ENCODE assay signal across 16 cellular contexts in the genomic region with DNA sequence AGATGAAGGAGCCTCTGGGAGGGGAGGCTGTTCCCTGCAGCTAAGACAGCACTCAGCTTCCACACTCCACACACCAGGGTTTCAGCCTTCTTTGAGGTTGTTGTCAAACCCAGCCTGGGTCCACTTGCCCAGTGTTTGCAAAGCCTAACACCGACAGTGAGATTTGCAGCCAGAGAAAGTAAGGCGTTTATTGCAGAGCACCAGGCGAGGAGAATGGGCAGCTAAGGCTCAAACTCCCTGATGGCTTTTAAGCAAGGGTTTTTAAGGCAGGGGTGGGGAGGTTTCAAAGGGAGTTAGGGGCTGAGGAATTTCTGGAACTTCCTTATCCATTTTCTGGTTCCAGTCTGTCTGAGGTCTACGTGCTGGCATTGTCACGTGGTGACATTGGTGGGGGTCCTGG. TPM values are rescaled to one million over a fixed set of nuclear protein-coding genes. Genes with fewer than 3 reads are reported as not detected.
DNase-seq lines count a peak whose midpoint lies in the region; ATAC-seq and TF ChIP-seq lines count a peak whose summit lies in the region.
"Had no signal": no experiment of that assay in that cellular context is flagged by ENCODE, and none has a peak within 500 bp of the region (broad histone marks: within the 10 kb centered on the region; RNA-seq: fewer than 3 reads in every experiment).

No MANE protein-coding gene starts in this region.

- ATAC-seq in stimulated activated naive CD8-positive, alpha-beta T cell treated with anti-CD3 and anti-CD28 coated beads, Interleukin-15, Interleukin-2, amounts not matched to agents 100 U/mL and 50 U/mL, for 24 hours: no peak
- ATAC-seq in WTC11 (no peak), HG03139 (IDR thresholded peaks at IDR 0.05; ENCODE audit: unreplicated experiment) (no peak), HG03457 (IDR thresholded peaks at IDR 0.05; ENCODE audit: unreplicated experiment) (no peak), GM18867 (IDR thresholded peaks at IDR 0.05; ENCODE audit: unreplicated experiment) (no peak)
- ATAC-seq in activated CD8-positive, alpha-beta T cell treated with anti-CD3 and anti-CD28 coated beads for 36 hours: no peak
- ATAC-seq: left ventricle myocardium superior, pancreas had no signal

- CTCF ChIA-PET in WTC11 (lab: Charles Lee): interaction anchor here (1.2 kb wide), 1 partner anchor 9 kb away, joined by 3 read pairs; no protein-coding TSS in a partner anchor
- CTCF ChIA-PET in activated CD8-positive, alpha-beta T cell treated with anti-CD3 and anti-CD28 coated beads for 36 hours (lab: Charles Lee): no interaction called here

- TF ChIP-seq CTCF in WTC11 (IDR thresholded peaks at IDR 0.05): no peak
- no peak for TF ChIP-seq CTCF in activated CD8-positive, alpha-beta T cell treated with anti-CD3 and anti-CD28 coated beads for 36 hours (IDR thresholded peaks at IDR 0.05)

- no peaks in the 10 kb centered on the region for H3K9me3 Mint-ChIP-seq in stimulated activated naive CD8-positive, alpha-beta T cell treated with anti-CD3 and anti-CD28 coated beads, Interleukin-15, Interleukin-2, amounts not matched to agents 100 ng/mL and 50 ng/mL, for 24 hours
- H3K9me3 Mint-ChIP-seq in WTC11: no peaks in the 10 kb centered on the region
- no peaks in the 10 kb centered on the region for H3K9me3 Mint-ChIP-seq in activated CD8-positive, alpha-beta T cell treated with anti-CD3 and anti-CD28 coated beads for 36 hours

- peak overlapping the region; percentile 2 for H3K27ac Mint-ChIP-seq in stimulated activated naive CD8-positive, alpha-beta T cell treated with anti-CD3 and anti-CD28 coated beads, Interleukin-15, Interleukin-2, amounts not matched to agents 100 ng/mL and 50 ng/mL, for 24 hours
- H3K27ac Mint-ChIP-seq in WTC11: peak overlapping the region; percentile 92
- no peak overlapping the region for H3K27ac Mint-ChIP-seq in activated CD8-positive, alpha-beta T cell treated with anti-CD3 and anti-CD28 coated beads for 36 hours

- H3K4me3 Mint-ChIP-seq in stimulated activated naive CD8-positive, alpha-beta T cell treated with anti-CD3 and anti-CD28 coated beads, Interleukin-15, Interleukin-2, amounts not matched to agents 100 ng/mL and 50 ng/mL, for 24 hours: no peak overlapping the region
- no peak overlapping the region for H3K4me3 Mint-ChIP-seq in WTC11
- H3K4me3 Mint-ChIP-seq in activated CD8-positive, alpha-beta T cell treated with anti-CD3 and anti-CD28 coated beads for 36 hours: no peak overlapping the region

- POLR2A ChIA-PET in WTC11 (lab: Charles Lee): no interaction called here
- POLR2A ChIA-PET in activated CD8-positive, alpha-beta T cell treated with anti-CD3 and anti-CD28 coated beads for 36 hours (lab: Charles Lee): interaction anchor here (1.1 kb wide), 1 partner anchor 28 kb away, joined by 3 read pairs; no protein-coding TSS in a partner anchor

- no peak for DNase-seq in stimulated activated naive CD8-positive, alpha-beta T cell treated with anti-CD3 and anti-CD28 coated beads, Interleukin-15, Interleukin-2, amounts not matched to agents 100 U/mL and 50 U/mL, for 24 hours
- peak; percentile 8 for DNase-seq in WTC11 (ENCODE audit: low spot score)
- DNase-seq in mesenteric fat pad (ENCODE audit: low spot score): peak; percentile 35
- no peak for DNase-seq in activated CD8-positive, alpha-beta T cell treated with anti-CD3 and anti-CD28 coated beads for 36 hours
- DNase-seq: anterior cingulate cortex, IMR-90, left ventricle myocardium superior, NCI-H1417, NCI-H345, pancreas, WERI-Rb-1 had no signal

- H3K36me3 Mint-ChIP-seq in stimulated activated naive CD8-positive, alpha-beta T cell treated with anti-CD3 and anti-CD28 coated beads, Interleukin-15, Interleukin-2, amounts not matched to agents 100 ng/mL and 50 ng/mL, for 24 hours (ENCODE audit: low read depth): peaks cover 30% of the 10 kb centered on the region
- H3K36me3 Mint-ChIP-seq in WTC11: peaks cover 32% of the 10 kb centered on the region
- peaks cover 31% of the 10 kb centered on the region for H3K36me3 Mint-ChIP-seq in activated CD8-positive, alpha-beta T cell treated with anti-CD3 and anti-CD28 coated beads for 36 hours (ENCODE audit: low read depth)

- H3K4me1 Mint-ChIP-seq in stimulated activated naive CD8-positive, alpha-beta T cell treated with anti-CD3 and anti-CD28 coated beads, Interleukin-15, Interleukin-2, amounts not matched to agents 100 ng/mL and 50 ng/mL, for 24 hours (ENCODE audit: low read depth): peaks cover 59% of the 10 kb centered on the region
- H3K4me1 Mint-ChIP-seq in WTC11: peaks cover 68% of the 10 kb centered on the region
- peaks cover 67% of the 10 kb centered on the region for H3K4me1 Mint-ChIP-seq in activated CD8-positive, alpha-beta T cell treated with anti-CD3 and anti-CD28 coated beads for 36 hours (ENCODE audit: low read depth)

- intact Hi-C loops in activated CD8-positive, alpha-beta T cell treated with anti-CD3 and anti-CD28 coated beads for 36 hours (cut with micrococcal nuclease): no loop called here

- H3K27me3 Mint-ChIP-seq in stimulated activated naive CD8-positive, alpha-beta T cell treated with anti-CD3 and anti-CD28 coated beads, Interleukin-15, Interleukin-2, amounts not matched to agents 100 ng/mL and 50 ng/mL, for 24 hours: no peaks in the 10 kb centered on the region
- no peaks in the 10 kb centered on the region for H3K27me3 Mint-ChIP-seq in WTC11 (ENCODE audit: low read depth)
- no peaks in the 10 kb centered on the region for H3K27me3 Mint-ChIP-seq in activated CD8-positive, alpha-beta T cell treated with anti-CD3 and anti-CD28 coated beads for 36 hours

TF ChIP-seq in WTC11, 78 proteins besides CTCF, POLR2A, EP300 and RAD21:
- TF ChIP-seq, protein P1, sequence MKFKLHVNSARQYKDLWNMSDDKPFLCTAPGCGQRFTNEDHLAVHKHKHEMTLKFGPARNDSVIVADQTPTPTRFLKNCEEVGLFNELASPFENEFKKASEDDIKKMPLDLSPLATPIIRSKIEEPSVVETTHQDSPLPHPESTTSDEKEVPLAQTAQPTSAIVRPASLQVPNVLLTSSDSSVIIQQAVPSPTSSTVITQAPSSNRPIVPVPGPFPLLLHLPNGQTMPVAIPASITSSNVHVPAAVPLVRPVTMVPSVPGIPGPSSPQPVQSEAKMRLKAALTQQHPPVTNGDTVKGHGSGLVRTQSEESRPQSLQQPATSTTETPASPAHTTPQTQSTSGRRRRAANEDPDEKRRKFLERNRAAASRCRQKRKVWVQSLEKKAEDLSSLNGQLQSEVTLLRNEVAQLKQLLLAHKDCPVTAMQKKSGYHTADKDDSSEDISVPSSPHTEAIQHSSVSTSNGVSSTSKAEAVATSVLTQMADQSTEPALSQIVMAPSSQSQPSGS (CRISPR knock-in tag; IDR thresholded peaks at IDR 0.05; ENCODE audit: borderline replicate concordance, low read depth): no peak
- TF ChIP-seq MXD4 (CRISPR knock-in tag; IDR thresholded peaks at IDR 0.05; ENCODE audit: borderline replicate concordance): no peak
- TF ChIP-seq, protein P2, sequence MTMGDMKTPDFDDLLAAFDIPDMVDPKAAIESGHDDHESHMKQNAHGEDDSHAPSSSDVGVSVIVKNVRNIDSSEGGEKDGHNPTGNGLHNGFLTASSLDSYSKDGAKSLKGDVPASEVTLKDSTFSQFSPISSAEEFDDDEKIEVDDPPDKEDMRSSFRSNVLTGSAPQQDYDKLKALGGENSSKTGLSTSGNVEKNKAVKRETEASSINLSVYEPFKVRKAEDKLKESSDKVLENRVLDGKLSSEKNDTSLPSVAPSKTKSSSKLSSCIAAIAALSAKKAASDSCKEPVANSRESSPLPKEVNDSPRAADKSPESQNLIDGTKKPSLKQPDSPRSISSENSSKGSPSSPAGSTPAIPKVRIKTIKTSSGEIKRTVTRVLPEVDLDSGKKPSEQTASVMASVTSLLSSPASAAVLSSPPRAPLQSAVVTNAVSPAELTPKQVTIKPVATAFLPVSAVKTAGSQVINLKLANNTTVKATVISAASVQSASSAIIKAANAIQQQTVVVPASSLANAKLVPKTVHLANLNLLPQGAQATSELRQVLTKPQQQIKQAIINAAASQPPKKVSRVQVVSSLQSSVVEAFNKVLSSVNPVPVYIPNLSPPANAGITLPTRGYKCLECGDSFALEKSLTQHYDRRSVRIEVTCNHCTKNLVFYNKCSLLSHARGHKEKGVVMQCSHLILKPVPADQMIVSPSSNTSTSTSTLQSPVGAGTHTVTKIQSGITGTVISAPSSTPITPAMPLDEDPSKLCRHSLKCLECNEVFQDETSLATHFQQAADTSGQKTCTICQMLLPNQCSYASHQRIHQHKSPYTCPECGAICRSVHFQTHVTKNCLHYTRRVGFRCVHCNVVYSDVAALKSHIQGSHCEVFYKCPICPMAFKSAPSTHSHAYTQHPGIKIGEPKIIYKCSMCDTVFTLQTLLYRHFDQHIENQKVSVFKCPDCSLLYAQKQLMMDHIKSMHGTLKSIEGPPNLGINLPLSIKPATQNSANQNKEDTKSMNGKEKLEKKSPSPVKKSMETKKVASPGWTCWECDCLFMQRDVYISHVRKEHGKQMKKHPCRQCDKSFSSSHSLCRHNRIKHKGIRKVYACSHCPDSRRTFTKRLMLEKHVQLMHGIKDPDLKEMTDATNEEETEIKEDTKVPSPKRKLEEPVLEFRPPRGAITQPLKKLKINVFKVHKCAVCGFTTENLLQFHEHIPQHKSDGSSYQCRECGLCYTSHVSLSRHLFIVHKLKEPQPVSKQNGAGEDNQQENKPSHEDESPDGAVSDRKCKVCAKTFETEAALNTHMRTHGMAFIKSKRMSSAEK (CRISPR knock-in tag; IDR thresholded peaks at IDR 0.05; ENCODE audit: borderline replicate concordance): 0 out of 2 replicates have a peak, but pooled peaks have one; percentile 23
- no peak for TF ChIP-seq NR2C2 (CRISPR knock-in tag; IDR thresholded peaks at IDR 0.05)
- no peak for TF ChIP-seq NFYB (CRISPR knock-in tag; conservative IDR thresholded peaks at IDR 0.05; ENCODE audit: low read depth)
- no peak for TF ChIP-seq GTF2I (CRISPR knock-in tag; conservative IDR thresholded peaks at IDR 0.05)

RNA-seq across cellular contexts. Expression of a gene that starts 4.7 kb away (rescaled TPM):
- total RNA-seq in WTC11 (2021) (24.1 to 26.6 TPM (median 25.4 TPM) in 3 replicates), mesenteric fat pad (1.6 TPM)
- 1 to 10 TPM; 4.7 to 4.9 TPM for total RNA-seq in activated CD8-positive, alpha-beta T cell treated with anti-CD3 and anti-CD28 coated beads for 36 hours

RNA-seq across cellular contexts. Expression of a gene that starts 5.8 kb away (rescaled TPM):
- total RNA-seq in WTC11 (2021) (105 to 130 TPM (median 112 TPM) in 3 replicates), mesenteric fat pad (82.1 TPM)
- 10 to 100 TPM; 56.0 to 59.2 TPM for total RNA-seq in activated CD8-positive, alpha-beta T cell treated with anti-CD3 and anti-CD28 coated beads for 36 hours

RNA-seq across cellular contexts. Expression of a gene that starts 33.0 kb away (rescaled TPM):
- total RNA-seq in WTC11 (2021) (193 to 230 TPM (median 197 TPM) in 3 replicates), mesenteric fat pad (210 TPM)
- not detected for total RNA-seq in activated CD8-positive, alpha-beta T cell treated with anti-CD3 and anti-CD28 coated beads for 36 hours
- total RNA-seq: IMR-90, OCI-LY7 had no signal

RNA-seq across cellular contexts. Expression of a gene that starts 51.1 kb away (rescaled TPM):
- 0.96 to 1.5 TPM (median 1.4 TPM) in 3 replicates for total RNA-seq in WTC11 (2021)
- 2.6 TPM for total RNA-seq in mesenteric fat pad
- 1 to 10 TPM; 2.6 to 2.9 TPM for total RNA-seq in activated CD8-positive, alpha-beta T cell treated with anti-CD3 and anti-CD28 coated beads for 36 hours
- total RNA-seq: IMR-90, OCI-LY7 had no signal

RNA-seq across cellular contexts. Expression of a gene that starts 51.3 kb away (rescaled TPM):
- 27.7 to 33.3 TPM (median 32.7 TPM) in 3 replicates for total RNA-seq in WTC11 (2021)
- 3.9 TPM for total RNA-seq in mesenteric fat pad
- 10 to 100 TPM; 21.8 to 21.9 TPM for total RNA-seq in activated CD8-positive, alpha-beta T cell treated with anti-CD3 and anti-CD28 coated beads for 36 hours
- total RNA-seq: IMR-90, OCI-LY7 had no signal

Comparison
In these comparisons a context has a peak if more than half of its experiments do, and no peak if none do; other contexts are left out.
1. DNase-seq: peak in WTC11 (single experiment) and mesenteric fat pad (single experiment); none in stimulated activated naive CD8-positive, alpha-beta T cell treated with anti-CD3 and anti-CD28 coated beads, Interleukin-15, Interleukin-2, amounts not matched to agents 100 U/mL and 50 U/mL, for 24 hours (single experiment) and activated CD8-positive, alpha-beta T cell treated with anti-CD3 and anti-CD28 coated beads for 36 hours (single experiment).
2. RNA of a gene that starts 33.0 kb away (total RNA-seq): 193 to 230 TPM in WTC11 and 210 TPM in mesenteric fat pad (single experiment); not detected in activated CD8-positive, alpha-beta T cell treated with anti-CD3 and anti-CD28 coated beads for 36 hours; every median in the first group is over 100 times any median in the second.